In the genomic region with DNA sequence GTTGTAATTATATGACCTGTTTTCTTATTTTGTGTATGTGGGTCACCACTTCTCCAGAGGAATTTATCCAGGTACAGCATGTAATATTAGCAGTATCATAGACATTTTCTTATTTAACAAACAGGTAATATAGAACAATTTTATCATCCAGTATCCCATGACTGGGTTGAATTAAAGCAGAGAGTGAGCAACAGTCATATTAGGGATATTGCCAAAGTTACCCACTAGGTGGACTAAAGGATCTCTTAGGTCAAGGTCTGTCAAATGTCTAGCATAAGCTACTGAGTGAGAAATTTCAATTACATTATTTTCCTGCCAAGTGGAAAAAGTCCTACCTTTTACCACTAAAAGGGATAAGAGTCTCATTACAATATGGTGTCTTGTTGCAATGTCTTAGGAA, we compare ENCODE assay signal across 8 cellular contexts.
DNase-seq lines count a peak whose midpoint lies in the region; ATAC-seq, FAIRE-seq and TF ChIP-seq lines count a peak whose summit lies in the region.

No MANE protein-coding gene starts in this region.

- FAIRE-seq in GM19239 (lab: Jason Lieb, UNC) (peak; percentile 73), astrocyte (lab: Jason Lieb, UNC) (no peak)

- H3K36me3 ChIP-seq in astrocyte (ENCODE audit: insufficient read depth, low read length) = no peaks in the 10 kb centered on the region
- no peaks in the 10 kb centered on the region for H3K36me3 ChIP-seq in MG63

- no peaks in the 10 kb centered on the region for H3K27me3 ChIP-seq in astrocyte (ENCODE audit: insufficient read depth, low read length)
- no peaks in the 10 kb centered on the region for H3K27me3 ChIP-seq in MG63

- H3K4me3 Mint-ChIP-seq in astrocyte (ENCODE audit: unreplicated experiment) = no peak overlapping the region

- no peak overlapping the region for H2AFZ ChIP-seq in astrocyte (ENCODE audit: low read depth, low read length)

- no peaks in the 10 kb centered on the region for H3K4me1 ChIP-seq in astrocyte (ENCODE audit: insufficient read depth, low read length)

- H3K79me2 ChIP-seq in astrocyte (ENCODE audit: insufficient read depth, low read length) = no peaks in the 10 kb centered on the region

- ATAC-seq in HG03097 (IDR thresholded peaks at IDR 0.05; ENCODE audit: low FRiP score, unreplicated experiment) = no peak

- no peaks in the 10 kb centered on the region for H4K20me1 ChIP-seq in astrocyte (ENCODE audit: insufficient read depth, low read length)

- no peak overlapping the region for H3K27ac ChIP-seq in astrocyte (ENCODE audit: low read depth, low read length)

- no peaks in the 10 kb centered on the region for H3K4me1 Mint-ChIP-seq in astrocyte (ENCODE audit: low read depth, unreplicated experiment)

- H3K9me3 ChIP-seq in astrocyte (ENCODE audit: insufficient read depth, low read depth, low read length) (no peaks in the 10 kb centered on the region), MG63 (no peaks in the 10 kb centered on the region)

- H3K36me3 Mint-ChIP-seq in astrocyte (ENCODE audit: low read depth, unreplicated experiment) = peaks cover 2% of the 10 kb centered on the region

- no peak overlapping the region for H3K4me2 ChIP-seq in astrocyte (ENCODE audit: low read length)

- no peak overlapping the region for H3K9ac ChIP-seq in astrocyte (ENCODE audit: low read length)

- H3K4me3 ChIP-seq in astrocyte (ENCODE audit: insufficient read depth, low read depth, low read length) (no peak overlapping the region), MG63 (no peak overlapping the region)

- H3K27ac Mint-ChIP-seq in astrocyte (ENCODE audit: unreplicated experiment) = no peak overlapping the region

- peak; percentile 42 to 49 for DNase-seq in AML-193 (lab: John Stamatoyannopoulos, UW)
- DNase-seq in GM19239 (ENCODE audit: insufficient read length, low spot score) = no peak
- peak; percentile 32 for DNase-seq in NAMALWA (ENCODE audit: low spot score)
- no peak for DNase-seq in astrocyte (ENCODE audit: low read depth)
- DNase-seq in pons (ENCODE audit: low spot score) = peak; percentile 9
- no peak for DNase-seq in MG63
- no peak for DNase-seq in activated gamma-delta T cell treated with Interleukin-2 at 50 U/mL for 16 hours

- H3K27me3 Mint-ChIP-seq in astrocyte (ENCODE audit: low read depth, unreplicated experiment) = no peaks in the 10 kb centered on the region

- H3K9me3 Mint-ChIP-seq in astrocyte (ENCODE audit: unreplicated experiment) = peaks cover 2% of the 10 kb centered on the region

- TF ChIP-seq CTCF in astrocyte (IDR thresholded peaks at IDR 0.05; ENCODE audit: insufficient read depth, low read depth, low read length) = peak; percentile 22

Comparison
In these comparisons a context has a peak if more than half of its experiments do, and no peak if none do; other contexts are left out.
1. DNase-seq: peak in AML-193 (2 of 2), NAMALWA (single experiment) and pons (single experiment); none in GM19239 (single experiment), astrocyte (single experiment), MG63 (single experiment) and activated gamma-delta T cell treated with Interleukin-2 at 50 U/mL for 16 hours (single experiment).